In genomic region chr22:39010946-39011625, GRCh38 we compare ENCODE assay signal across 35 cellular contexts. TPM values are rescaled to one million over a fixed set of nuclear protein-coding genes. Genes with fewer than 3 reads are reported as not detected.
DNase-seq lines count a peak whose midpoint lies in the region; ATAC-seq and TF ChIP-seq lines count a peak whose summit lies in the region.
"Had no signal": no experiment of that assay in that cellular context is flagged by ENCODE, and none has a peak within 500 bp of the region (broad histone marks: within the 10 kb centered on the region; RNA-seq: fewer than 3 reads in every experiment).

No MANE protein-coding gene starts in this region.

- peaks cover 31% of the 10 kb centered on the region for H3K4me1 Mint-ChIP-seq in activated CD4-positive, alpha-beta T cell treated with anti-CD3 and anti-CD28 coated beads, Interleukin-2, amount 10 ng/mL, durations not matched to agents 7 days and 5 days
- H3K4me1 Mint-ChIP-seq in nephron progenitor cell: peaks cover 60% of the 10 kb centered on the region
- H3K4me1 Mint-ChIP-seq in activated CD8-positive, alpha-beta memory T cell treated with anti-CD3 and anti-CD28 coated beads, Interleukin-2, amount 10 ng/mL, durations not matched to agents 7 days and 5 days: peaks cover 20% of the 10 kb centered on the region

- POLR2A ChIA-PET in activated CD4-positive, alpha-beta T cell treated with anti-CD3 and anti-CD28 coated beads, Interleukin-2, amount 10 ng/mL, durations not matched to agents 7 days and 5 days (lab: Charles Lee): no interaction called here

- H3K4me3 Mint-ChIP-seq in activated CD4-positive, alpha-beta T cell treated with anti-CD3 and anti-CD28 coated beads, Interleukin-2, amount 10 ng/mL, durations not matched to agents 7 days and 5 days: no peak overlapping the region
- peak overlapping the region; percentile 22 for H3K4me3 Mint-ChIP-seq in nephron progenitor cell
- H3K4me3 Mint-ChIP-seq in activated CD8-positive, alpha-beta memory T cell treated with anti-CD3 and anti-CD28 coated beads, Interleukin-2, amount 10 ng/mL, durations not matched to agents 7 days and 5 days: no peak overlapping the region
- H3K4me3 Mint-ChIP-seq: CD8-positive, alpha-beta T cell; dendritic cell treated with granulocyte-macrophage colony-stimulating factor and Interleukin-4, amounts not matched to agents 40 ng/mL and 50 ng/mL, for 4 days had no signal

- H3K27ac ChIP-seq in BLaER1 treated with 17β-estradiol and CSF1 and Interleukin-3, amounts not matched to agents 10 nM and 100 nM: no peak overlapping the region
- H3K27ac ChIP-seq in VCaP: no peak overlapping the region
- H3K27ac ChIP-seq: body of pancreas, left lung, psoas muscle, sigmoid colon, SJSA1 had no signal

- H3K9ac ChIP-seq in BLaER1 treated with 17β-estradiol and CSF1 and Interleukin-3, amounts not matched to agents 10 nM and 100 nM: no peak overlapping the region

- no peaks in the 10 kb centered on the region for H3K9me3 ChIP-seq in BLaER1 treated with 17β-estradiol and CSF1 and Interleukin-3, amounts not matched to agents 10 nM and 100 nM (replicated peaks in 1 of 11)
- H3K9me3 ChIP-seq: body of pancreas, left lung, MG63, psoas muscle, sigmoid colon, SJSA1 had no signal

- no peaks in the 10 kb centered on the region for H3K27me3 ChIP-seq in BLaER1 treated with 17β-estradiol and CSF1 and Interleukin-3, amounts not matched to agents 10 nM and 100 nM
- H3K27me3 ChIP-seq: body of pancreas, left lung, MG63, sigmoid colon, SJSA1 had no signal

- no peaks in the 10 kb centered on the region for H3K27me3 Mint-ChIP-seq in activated CD4-positive, alpha-beta T cell treated with anti-CD3 and anti-CD28 coated beads, Interleukin-2, amount 10 ng/mL, durations not matched to agents 7 days and 5 days
- H3K27me3 Mint-ChIP-seq in nephron progenitor cell (ENCODE audit: low read depth, poor library complexity): peaks cover 16% of the 10 kb centered on the region
- no peaks in the 10 kb centered on the region for H3K27me3 Mint-ChIP-seq in activated CD8-positive, alpha-beta memory T cell treated with anti-CD3 and anti-CD28 coated beads, Interleukin-2, amount 10 ng/mL, durations not matched to agents 7 days and 5 days
- H3K27me3 Mint-ChIP-seq: dendritic cell treated with granulocyte-macrophage colony-stimulating factor and Interleukin-4, amounts not matched to agents 40 ng/mL and 50 ng/mL, for 4 days had no signal

- H3K27ac Mint-ChIP-seq in activated CD4-positive, alpha-beta T cell treated with anti-CD3 and anti-CD28 coated beads, Interleukin-2, amount 10 ng/mL, durations not matched to agents 7 days and 5 days: peak overlapping the region; percentile 65
- peak overlapping the region; percentile 88 for H3K27ac Mint-ChIP-seq in nephron progenitor cell
- H3K27ac Mint-ChIP-seq in activated CD8-positive, alpha-beta memory T cell treated with anti-CD3 and anti-CD28 coated beads, Interleukin-2, amount 10 ng/mL, durations not matched to agents 7 days and 5 days: no peak overlapping the region
- H3K27ac Mint-ChIP-seq: CD8-positive, alpha-beta T cell; dendritic cell treated with granulocyte-macrophage colony-stimulating factor and Interleukin-4, amounts not matched to agents 40 ng/mL and 50 ng/mL, for 4 days had no signal

- no peak for DNase-seq in activated CD4-positive, alpha-beta T cell treated with anti-CD3 and anti-CD28 coated beads, Interleukin-2, amount 10 ng/mL, durations not matched to agents 7 days and 5 days
- DNase-seq in activated CD4-positive, alpha-beta T cell treated with anti-CD3 and anti-CD28 coated beads, Interleukin-2, amount 50 U/mL, for 4 hours: no peak
- DNase-seq in nephron progenitor cell (no peak), DMS53 (lab: John Stamatoyannopoulos, UW) (no peak)
- no peak for DNase-seq in activated CD8-positive, alpha-beta memory T cell treated with anti-CD3 and anti-CD28 coated beads, Interleukin-2, amount 10 ng/mL, durations not matched to agents 7 days and 5 days
- DNase-seq: activated gamma-delta T cell treated with Interleukin-2 at 50 U/mL for 16 hours; activated T-cell treated with anti-CD3 and anti-CD28 coated beads, Interleukin-2, amount 50 U/mL, for 1 hour; CD8-positive, alpha-beta T cell; DMS 273 treated with DMSO at 0.1 percent for 48 hours; EL; erythroblast; GOT3; KG1; left lung; MG63; NCI-H1930; NCI-H2171 treated with DMSO at 0.1 percent for 48 hours; NCI-H510A treated with DMSO at 0.1 percent for 48 hours; nucleus accumbens; RPMI8226; sigmoid colon; stimulated activated CD4-positive, alpha-beta T cell treated with anti-CD3 and anti-CD28 coated beads, Interleukin-4, amount 100 ng/mL, for 1 hour; substantia nigra; T-helper 1 cell had no signal

- H3K36me3 Mint-ChIP-seq in activated CD4-positive, alpha-beta T cell treated with anti-CD3 and anti-CD28 coated beads, Interleukin-2, amount 10 ng/mL, durations not matched to agents 7 days and 5 days (ENCODE audit: low read depth): peaks cover 6% of the 10 kb centered on the region
- H3K36me3 Mint-ChIP-seq in nephron progenitor cell (ENCODE audit: low read depth): no peaks in the 10 kb centered on the region
- H3K36me3 Mint-ChIP-seq in activated CD8-positive, alpha-beta memory T cell treated with anti-CD3 and anti-CD28 coated beads, Interleukin-2, amount 10 ng/mL, durations not matched to agents 7 days and 5 days: peaks cover 6% of the 10 kb centered on the region

- H3K9me3 Mint-ChIP-seq in activated CD4-positive, alpha-beta T cell treated with anti-CD3 and anti-CD28 coated beads, Interleukin-2, amount 10 ng/mL, durations not matched to agents 7 days and 5 days: no peaks in the 10 kb centered on the region
- no peaks in the 10 kb centered on the region for H3K9me3 Mint-ChIP-seq in nephron progenitor cell
- H3K9me3 Mint-ChIP-seq in activated CD8-positive, alpha-beta memory T cell treated with anti-CD3 and anti-CD28 coated beads, Interleukin-2, amount 10 ng/mL, durations not matched to agents 7 days and 5 days (ENCODE audit: low read depth): no peaks in the 10 kb centered on the region
- H3K9me3 Mint-ChIP-seq: CD8-positive, alpha-beta T cell; dendritic cell treated with granulocyte-macrophage colony-stimulating factor and Interleukin-4, amounts not matched to agents 40 ng/mL and 50 ng/mL, for 4 days had no signal

- H3K4me2 ChIP-seq in BLaER1 treated with 17β-estradiol and CSF1 and Interleukin-3, amounts not matched to agents 10 nM and 100 nM: peak overlapping the region in 8 of 11 experiments; percentile 18 to 67 (median 41); a peak in 15 of 22 replicates

- peaks cover 19 to 41% (median 33%) of the 10 kb centered on the region in 10 experiments for H3K4me1 ChIP-seq in BLaER1 treated with 17β-estradiol and CSF1 and Interleukin-3, amounts not matched to agents 10 nM and 100 nM
- H3K4me1 ChIP-seq: psoas muscle had no signal

- no peaks in the 10 kb centered on the region for H3K36me3 ChIP-seq in BLaER1 treated with 17β-estradiol and CSF1 and Interleukin-3, amounts not matched to agents 10 nM and 100 nM
- H3K36me3 ChIP-seq: left lung, MG63, sigmoid colon, SJSA1 had no signal

- no peak for ATAC-seq in activated CD8-positive, alpha-beta memory T cell treated with anti-CD3 and anti-CD28 coated beads, Interleukin-2, amount 10 ng/mL, durations not matched to agents 7 days and 5 days
- no peak for ATAC-seq in GM21723 (IDR thresholded peaks at IDR 0.05; ENCODE audit: unreplicated experiment)
- ATAC-seq: activated CD4-positive, CD25-positive, alpha-beta regulatory T cell treated with anti-CD3 and anti-CD28 coated beads, Interleukin-2, amount 50 U/mL, for 24 hours; body of pancreas; CD8-positive, alpha-beta T cell; left lung; psoas muscle had no signal

- CTCF ChIA-PET in activated CD4-positive, alpha-beta T cell treated with anti-CD3 and anti-CD28 coated beads, Interleukin-2, amount 10 ng/mL, durations not matched to agents 7 days and 5 days (lab: Charles Lee): interaction anchor here (1.2 kb wide), 1 partner anchor 245 kb away, joined by 3 read pairs; no protein-coding TSS in a partner anchor
- CTCF ChIA-PET in activated CD8-positive, alpha-beta memory T cell treated with anti-CD3 and anti-CD28 coated beads, Interleukin-2, amount 10 ng/mL, durations not matched to agents 7 days and 5 days (lab: Charles Lee): interaction anchor here (0.9 kb wide), 1 partner anchor 107 kb away, joined by 4 read pairs; no protein-coding TSS in a partner anchor

- H4K20me1 ChIP-seq in BLaER1 treated with 17β-estradiol and CSF1 and Interleukin-3, amounts not matched to agents 10 nM and 100 nM: no peaks in the 10 kb centered on the region

- H3K4me3 ChIP-seq in BLaER1 treated with 17β-estradiol and CSF1 and Interleukin-3, amounts not matched to agents 10 nM and 100 nM: no peak overlapping the region
- H3K4me3 ChIP-seq: body of pancreas, left lung, MG63, psoas muscle, sigmoid colon, SJSA1 had no signal

- TF ChIP-seq CTCF in VCaP (conservative IDR thresholded peaks at IDR 0.05) (peak; percentile 14; the same call in 1 of the 2 replicates), nephron progenitor cell (IDR thresholded peaks at IDR 0.05) (no peak)

RNA-seq across cellular contexts. Expression of gene APOBEC3C, which starts 3.0 kb away (rescaled TPM):
- 100 to 1,000 TPM; 111 to 144 TPM for total RNA-seq in activated CD4-positive, alpha-beta T cell treated with anti-CD3 and anti-CD28 coated beads, Interleukin-2, amount 10 ng/mL, durations not matched to agents 7 days and 5 days
- 100 to 1,000 TPM; 147 to 176 TPM for total RNA-seq in activated CD8-positive, alpha-beta memory T cell treated with anti-CD3 and anti-CD28 coated beads, Interleukin-2, amount 10 ng/mL, durations not matched to agents 7 days and 5 days

RNA-seq across cellular contexts. Expression of gene APOBEC3D, which starts 9.8 kb away (rescaled TPM):
- 10 to 100 TPM; 34.7 to 39.7 TPM for total RNA-seq in activated CD4-positive, alpha-beta T cell treated with anti-CD3 and anti-CD28 coated beads, Interleukin-2, amount 10 ng/mL, durations not matched to agents 7 days and 5 days
- total RNA-seq in activated CD8-positive, alpha-beta memory T cell treated with anti-CD3 and anti-CD28 coated beads, Interleukin-2, amount 10 ng/mL, durations not matched to agents 7 days and 5 days: 10 to 100 TPM; 49.8 to 69.4 TPM
- total RNA-seq: body of pancreas had no signal

RNA-seq across cellular contexts. Expression of gene APOBEC3B, which starts 28.9 kb away (rescaled TPM):
- 1 to 10 TPM; 8.7 to 8.8 TPM for total RNA-seq in activated CD4-positive, alpha-beta T cell treated with anti-CD3 and anti-CD28 coated beads, Interleukin-2, amount 10 ng/mL, durations not matched to agents 7 days and 5 days
- 10 to 100 TPM; 32.8 to 82.6 TPM for total RNA-seq in activated CD8-positive, alpha-beta memory T cell treated with anti-CD3 and anti-CD28 coated beads, Interleukin-2, amount 10 ng/mL, durations not matched to agents 7 days and 5 days

RNA-seq across cellular contexts. Expression of gene APOBEC3F, which starts 29.6 kb away (rescaled TPM):
- 10 to 100 TPM; 27.9 to 33.8 TPM for total RNA-seq in activated CD4-positive, alpha-beta T cell treated with anti-CD3 and anti-CD28 coated beads, Interleukin-2, amount 10 ng/mL, durations not matched to agents 7 days and 5 days
- total RNA-seq in activated CD8-positive, alpha-beta memory T cell treated with anti-CD3 and anti-CD28 coated beads, Interleukin-2, amount 10 ng/mL, durations not matched to agents 7 days and 5 days: 10 to 100 TPM; 39.8 to 58.0 TPM

RNA-seq across cellular contexts. Expression of gene APOBEC3A, which starts 53.7 kb away (rescaled TPM):
- total RNA-seq in activated CD4-positive, alpha-beta T cell treated with anti-CD3 and anti-CD28 coated beads, Interleukin-2, amount 10 ng/mL, durations not matched to agents 7 days and 5 days: not detected
- total RNA-seq in activated CD8-positive, alpha-beta memory T cell treated with anti-CD3 and anti-CD28 coated beads, Interleukin-2, amount 10 ng/mL, durations not matched to agents 7 days and 5 days: not detected
- total RNA-seq: A172; activated CD8-positive, alpha-beta memory T cell treated with anti-CD3 and anti-CD28 coated beads for 36 hours; body of pancreas; CD8-positive, alpha-beta T cell; glomerular endothelial cell; SJSA1 had no signal
